ENCODE assay signal across 2 cellular contexts in the genomic region with DNA sequence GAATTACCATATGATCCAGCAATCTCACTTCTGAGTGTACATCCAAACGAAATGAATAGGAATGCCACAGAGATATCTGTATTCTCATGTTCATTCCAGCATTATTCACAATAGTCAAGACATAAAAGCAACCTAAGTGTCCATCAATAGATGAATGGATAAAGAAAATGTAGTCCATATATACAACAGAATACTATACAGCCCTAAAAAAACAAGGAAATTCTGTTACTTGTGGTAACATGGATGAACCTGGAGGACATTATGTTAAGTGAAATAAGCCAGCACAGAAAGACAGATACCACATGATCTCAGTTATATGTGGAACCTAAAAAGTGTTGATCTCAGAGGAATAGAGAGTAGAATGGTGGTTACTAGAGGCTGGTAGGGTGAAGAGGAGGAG.
TF ChIP-seq lines count a peak whose summit lies in the region.

No MANE protein-coding gene starts in this region.

TF ChIP-seq in HEK293, 187 proteins besides CTCF, POLR2A, EP300 and RAD21 (continued from another document):
- TF ChIP-seq, protein P1, sequence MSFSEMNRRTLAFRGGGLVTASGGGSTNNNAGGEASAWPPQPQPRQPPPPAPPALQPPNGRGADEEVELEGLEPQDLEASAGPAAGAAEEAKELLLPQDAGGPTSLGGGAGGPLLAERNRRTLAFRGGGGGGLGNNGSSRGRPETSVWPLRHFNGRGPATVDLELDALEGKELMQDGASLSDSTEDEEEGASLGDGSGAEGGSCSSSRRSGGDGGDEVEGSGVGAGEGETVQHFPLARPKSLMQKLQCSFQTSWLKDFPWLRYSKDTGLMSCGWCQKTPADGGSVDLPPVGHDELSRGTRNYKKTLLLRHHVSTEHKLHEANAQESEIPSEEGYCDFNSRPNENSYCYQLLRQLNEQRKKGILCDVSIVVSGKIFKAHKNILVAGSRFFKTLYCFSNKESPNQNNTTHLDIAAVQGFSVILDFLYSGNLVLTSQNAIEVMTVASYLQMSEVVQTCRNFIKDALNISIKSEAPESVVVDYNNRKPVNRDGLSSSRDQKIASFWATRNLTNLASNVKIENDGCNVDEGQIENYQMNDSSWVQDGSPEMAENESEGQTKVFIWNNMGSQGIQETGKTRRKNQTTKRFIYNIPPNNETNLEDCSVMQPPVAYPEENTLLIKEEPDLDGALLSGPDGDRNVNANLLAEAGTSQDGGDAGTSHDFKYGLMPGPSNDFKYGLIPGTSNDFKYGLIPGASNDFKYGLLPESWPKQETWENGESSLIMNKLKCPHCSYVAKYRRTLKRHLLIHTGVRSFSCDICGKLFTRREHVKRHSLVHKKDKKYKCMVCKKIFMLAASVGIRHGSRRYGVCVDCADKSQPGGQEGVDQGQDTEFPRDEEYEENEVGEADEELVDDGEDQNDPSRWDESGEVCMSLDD (tag by site-specific recombination; IDR thresholded peaks at IDR 0.05): no peak

TF ChIP-seq in GM12878, 131 proteins besides CTCF, POLR2A, EP300 and RAD21 (continued from another document):
- TF ChIP-seq, protein P2, sequence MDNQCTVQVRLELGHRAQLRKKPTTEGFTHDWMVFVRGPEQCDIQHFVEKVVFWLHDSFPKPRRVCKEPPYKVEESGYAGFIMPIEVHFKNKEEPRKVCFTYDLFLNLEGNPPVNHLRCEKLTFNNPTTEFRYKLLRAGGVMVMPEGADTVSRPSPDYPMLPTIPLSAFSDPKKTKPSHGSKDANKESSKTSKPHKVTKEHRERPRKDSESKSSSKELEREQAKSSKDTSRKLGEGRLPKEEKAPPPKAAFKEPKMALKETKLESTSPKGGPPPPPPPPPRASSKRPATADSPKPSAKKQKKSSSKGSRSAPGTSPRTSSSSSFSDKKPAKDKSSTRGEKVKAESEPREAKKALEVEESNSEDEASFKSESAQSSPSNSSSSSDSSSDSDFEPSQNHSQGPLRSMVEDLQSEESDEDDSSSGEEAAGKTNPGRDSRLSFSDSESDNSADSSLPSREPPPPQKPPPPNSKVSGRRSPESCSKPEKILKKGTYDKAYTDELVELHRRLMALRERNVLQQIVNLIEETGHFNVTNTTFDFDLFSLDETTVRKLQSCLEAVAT (IDR thresholded peaks at IDR 0.05): no peak
- TF ChIP-seq, protein P3, sequence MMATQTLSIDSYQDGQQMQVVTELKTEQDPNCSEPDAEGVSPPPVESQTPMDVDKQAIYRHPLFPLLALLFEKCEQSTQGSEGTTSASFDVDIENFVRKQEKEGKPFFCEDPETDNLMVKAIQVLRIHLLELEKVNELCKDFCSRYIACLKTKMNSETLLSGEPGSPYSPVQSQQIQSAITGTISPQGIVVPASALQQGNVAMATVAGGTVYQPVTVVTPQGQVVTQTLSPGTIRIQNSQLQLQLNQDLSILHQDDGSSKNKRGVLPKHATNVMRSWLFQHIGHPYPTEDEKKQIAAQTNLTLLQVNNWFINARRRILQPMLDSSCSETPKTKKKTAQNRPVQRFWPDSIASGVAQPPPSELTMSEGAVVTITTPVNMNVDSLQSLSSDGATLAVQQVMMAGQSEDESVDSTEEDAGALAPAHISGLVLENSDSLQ (IDR thresholded peaks at IDR 0.05): peak; percentile 39; the same call in 1 of the 2 replicates
- TF ChIP-seq, protein P4, sequence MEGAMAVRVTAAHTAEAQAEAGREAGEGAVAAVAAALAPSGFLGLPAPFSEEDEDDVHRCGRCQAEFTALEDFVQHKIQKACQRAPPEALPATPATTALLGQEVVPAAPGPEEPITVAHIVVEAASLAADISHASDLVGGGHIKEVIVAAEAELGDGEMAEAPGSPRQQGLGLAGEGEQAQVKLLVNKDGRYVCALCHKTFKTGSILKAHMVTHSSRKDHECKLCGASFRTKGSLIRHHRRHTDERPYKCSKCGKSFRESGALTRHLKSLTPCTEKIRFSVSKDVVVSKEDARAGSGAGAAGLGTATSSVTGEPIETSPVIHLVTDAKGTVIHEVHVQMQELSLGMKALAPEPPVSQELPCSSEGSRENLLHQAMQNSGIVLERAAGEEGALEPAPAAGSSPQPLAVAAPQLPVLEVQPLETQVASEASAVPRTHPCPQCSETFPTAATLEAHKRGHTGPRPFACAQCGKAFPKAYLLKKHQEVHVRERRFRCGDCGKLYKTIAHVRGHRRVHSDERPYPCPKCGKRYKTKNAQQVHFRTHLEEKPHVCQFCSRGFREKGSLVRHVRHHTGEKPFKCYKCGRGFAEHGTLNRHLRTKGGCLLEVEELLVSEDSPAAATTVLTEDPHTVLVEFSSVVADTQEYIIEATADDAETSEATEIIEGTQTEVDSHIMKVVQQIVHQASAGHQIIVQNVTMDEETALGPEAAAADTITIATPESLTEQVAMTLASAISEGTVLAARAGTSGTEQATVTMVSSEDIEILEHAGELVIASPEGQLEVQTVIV (IDR thresholded peaks at IDR 0.05; ENCODE audit: borderline replicate concordance, partially characterized antibody): no peak
- no peak for TF ChIP-seq ZNF622 (IDR thresholded peaks at IDR 0.05)
- no peak for TF ChIP-seq ZNF24 (IDR thresholded peaks at IDR 0.05)
- TF ChIP-seq, protein P5, sequence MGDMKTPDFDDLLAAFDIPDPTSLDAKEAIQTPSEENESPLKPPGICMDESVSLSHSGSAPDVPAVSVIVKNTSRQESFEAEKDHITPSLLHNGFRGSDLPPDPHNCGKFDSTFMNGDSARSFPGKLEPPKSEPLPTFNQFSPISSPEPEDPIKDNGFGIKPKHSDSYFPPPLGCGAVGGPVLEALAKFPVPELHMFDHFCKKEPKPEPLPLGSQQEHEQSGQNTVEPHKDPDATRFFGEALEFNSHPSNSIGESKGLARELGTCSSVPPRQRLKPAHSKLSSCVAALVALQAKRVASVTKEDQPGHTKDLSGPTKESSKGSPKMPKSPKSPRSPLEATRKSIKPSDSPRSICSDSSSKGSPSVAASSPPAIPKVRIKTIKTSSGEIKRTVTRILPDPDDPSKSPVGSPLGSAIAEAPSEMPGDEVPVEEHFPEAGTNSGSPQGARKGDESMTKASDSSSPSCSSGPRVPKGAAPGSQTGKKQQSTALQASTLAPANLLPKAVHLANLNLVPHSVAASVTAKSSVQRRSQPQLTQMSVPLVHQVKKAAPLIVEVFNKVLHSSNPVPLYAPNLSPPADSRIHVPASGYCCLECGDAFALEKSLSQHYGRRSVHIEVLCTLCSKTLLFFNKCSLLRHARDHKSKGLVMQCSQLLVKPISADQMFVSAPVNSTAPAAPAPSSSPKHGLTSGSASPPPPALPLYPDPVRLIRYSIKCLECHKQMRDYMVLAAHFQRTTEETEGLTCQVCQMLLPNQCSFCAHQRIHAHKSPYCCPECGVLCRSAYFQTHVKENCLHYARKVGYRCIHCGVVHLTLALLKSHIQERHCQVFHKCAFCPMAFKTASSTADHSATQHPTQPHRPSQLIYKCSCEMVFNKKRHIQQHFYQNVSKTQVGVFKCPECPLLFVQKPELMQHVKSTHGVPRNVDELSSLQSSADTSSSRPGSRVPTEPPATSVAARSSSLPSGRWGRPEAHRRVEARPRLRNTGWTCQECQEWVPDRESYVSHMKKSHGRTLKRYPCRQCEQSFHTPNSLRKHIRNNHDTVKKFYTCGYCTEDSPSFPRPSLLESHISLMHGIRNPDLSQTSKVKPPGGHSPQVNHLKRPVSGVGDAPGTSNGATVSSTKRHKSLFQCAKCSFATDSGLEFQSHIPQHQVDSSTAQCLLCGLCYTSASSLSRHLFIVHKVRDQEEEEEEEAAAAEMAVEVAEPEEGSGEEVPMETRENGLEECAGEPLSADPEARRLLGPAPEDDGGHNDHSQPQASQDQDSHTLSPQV (IDR thresholded peaks at IDR 0.05): no peak
- no peak for TF ChIP-seq SMARCA5 (IDR thresholded peaks at IDR 0.05)
- no peak for TF ChIP-seq CBX3 (IDR thresholded peaks at IDR 0.05; ENCODE audit: borderline replicate concordance, low read depth)
- TF ChIP-seq ZNF217 (IDR thresholded peaks at IDR 0.05): peak; percentile 55; the same call in 1 of the 2 replicates
- TF ChIP-seq TCF12 (IDR thresholded peaks at IDR 0.05; ENCODE audit: low read depth, low read length): no peak
- no peak for TF ChIP-seq CHD1 (IDR thresholded peaks at IDR 0.05; ENCODE audit: low read depth, low read length)
